In the genomic region with DNA sequence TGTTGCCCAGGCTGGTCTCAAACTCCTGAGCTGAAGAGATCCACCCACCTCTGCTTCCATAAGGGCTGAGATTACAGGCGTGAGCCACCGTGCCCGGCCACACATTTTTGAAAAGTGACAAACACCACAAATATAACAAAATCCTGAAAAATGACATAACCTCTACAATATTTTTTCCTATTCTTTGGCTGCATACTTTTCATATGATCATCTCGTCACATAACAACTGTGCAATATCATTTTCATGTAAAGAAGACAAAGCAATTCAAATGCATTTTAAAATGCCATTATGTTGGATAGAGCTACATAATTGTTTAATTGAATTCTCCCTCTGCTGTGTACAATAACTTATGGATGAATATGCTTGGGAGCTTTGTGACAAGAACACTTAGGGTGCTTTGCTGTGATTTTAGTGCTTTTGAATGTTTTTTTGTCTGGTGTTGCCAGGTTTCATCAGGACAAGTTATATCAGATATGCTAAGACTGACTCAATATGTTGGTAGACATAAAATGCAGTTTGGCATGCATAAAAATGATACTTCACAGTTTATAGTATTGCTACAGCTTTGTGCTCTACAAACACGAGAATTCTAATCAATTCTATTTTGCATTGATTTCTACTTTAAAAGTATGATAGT, we compare ENCODE assay signal across 21 cellular contexts.
"Had no signal": no experiment of that assay in that cellular context is flagged by ENCODE, and none has a peak within 500 bp of the region (broad histone marks: within the 10 kb centered on the region; RNA-seq: fewer than 3 reads in every experiment).

No MANE protein-coding gene starts in this region.

- H3K27ac ChIP-seq: epithelial cell of prostate, heart right ventricle, neutrophil, pancreas, psoas muscle, right atrium auricular region, tibial nerve, uterus, VCaP had no signal

- DNase-seq: activated CD4-positive, alpha-beta T cell treated with anti-CD3 and anti-CD28 coated beads, Interleukin-2, amount 10 ng/mL, durations not matched to agents 24 days and 14 days; activated CD8-positive, alpha-beta T cell treated with anti-CD3 and anti-CD28 coated beads for 36 hours; activated gamma-delta T cell; activated naive CD4-positive, alpha-beta T cell treated with anti-CD3 and anti-CD28 coated beads, Interleukin-2, amount 50 U/mL, for 16 hours; activated naive CD8-positive, alpha-beta T cell treated with anti-CD3 and anti-CD28 coated beads, Interleukin-2, amount 50 U/mL, for 24 hours; anterior cingulate cortex; foreskin fibroblast; heart right ventricle; islet precursor cell; left cardiac atrium; pancreas; psoas muscle; stimulated activated CD4-positive, alpha-beta T cell treated with anti-CD3 and anti-CD28 coated beads, Interleukin-12 subunit alpha, Interleukin-12 subunit beta, amount 100 ng/mL, for 4 hours; stimulated activated CD4-positive, alpha-beta T cell treated with anti-CD3 and anti-CD28 coated beads, Interleukin-4, amount 100 ng/mL, for 4 hours; uterus had no signal

- H3K27me3 ChIP-seq: pancreas, right atrium auricular region, tibial nerve, uterus had no signal

- H3K9me3 ChIP-seq: neutrophil, pancreas, psoas muscle, right atrium auricular region, tibial nerve, uterus had no signal

- H3K4me3 ChIP-seq: coronary artery, heart right ventricle, pancreas, psoas muscle, right atrium auricular region, tibial nerve, uterus had no signal

- H3K4me1 ChIP-seq: pancreas, psoas muscle, uterus had no signal

- H3K36me3 ChIP-seq: heart right ventricle, neutrophil, pancreas, right atrium auricular region, tibial nerve, uterus had no signal
